Comparison of ENCODE assay signal across 10 cellular contexts in the genomic region with DNA sequence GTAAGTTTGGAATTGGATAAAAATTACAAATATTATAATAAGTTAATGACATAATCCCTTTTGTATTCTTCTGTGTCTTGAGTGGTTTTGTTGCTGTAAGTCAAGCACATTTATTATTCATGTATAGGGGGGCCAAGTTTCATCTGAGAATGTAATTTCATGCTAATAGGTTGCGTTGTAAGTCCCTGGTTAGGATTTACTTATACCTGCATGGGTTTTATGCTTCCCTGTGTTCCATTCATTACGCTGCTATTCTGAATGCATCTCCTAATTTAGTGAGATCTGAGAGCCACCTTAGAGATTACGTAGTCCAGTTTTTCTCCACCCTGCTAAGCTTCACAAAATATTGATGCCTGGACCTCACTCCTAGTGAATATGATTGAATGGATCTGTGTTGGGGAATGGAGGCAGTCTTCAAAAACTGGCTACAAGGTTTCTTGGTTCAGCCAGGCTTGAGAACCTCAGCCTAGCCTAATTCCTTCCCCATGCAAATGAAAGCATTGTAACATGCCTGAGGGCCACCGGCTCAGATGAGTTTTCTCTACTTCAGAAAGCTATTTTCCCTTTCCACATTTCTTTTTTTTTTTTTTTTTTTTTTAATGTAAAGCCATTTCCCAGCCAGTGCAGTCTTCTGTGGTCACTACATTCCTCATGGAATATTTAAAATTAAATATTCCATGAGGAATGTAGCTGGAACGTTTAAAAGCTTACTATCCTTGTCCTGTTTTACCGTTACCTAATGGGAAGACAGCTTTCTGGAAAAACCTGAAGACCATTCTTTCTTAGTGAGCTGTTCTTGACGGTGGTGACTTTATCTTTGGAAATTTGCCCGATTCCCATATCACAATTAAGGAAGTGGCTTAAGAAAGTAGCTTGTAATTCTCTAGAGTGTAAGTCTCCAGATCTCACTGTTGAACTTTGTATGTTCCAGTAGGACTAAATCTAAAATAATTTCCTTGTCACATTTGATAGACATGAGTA. TPM values are rescaled to one million over a fixed set of nuclear protein-coding genes. Genes with fewer than 3 reads are reported as not detected.
A peak's percentile ranks its signal among the peaks of the same experiment; 100 is the strongest.
DNase-seq lines count a peak whose midpoint lies in the region; ATAC-seq lines count a peak whose summit lies in the region.
"Had no signal": no experiment of that assay in that cellular context is flagged by ENCODE, and none has a peak within 500 bp of the region (broad histone marks: within the 10 kb centered on the region; RNA-seq: fewer than 3 reads in every experiment).

No MANE protein-coding gene starts in this region.

- ATAC-seq in HG03196 (IDR thresholded peaks at IDR 0.05; ENCODE audit: unreplicated experiment), result no peak
- no peak for ATAC-seq in HG02763 (IDR thresholded peaks at IDR 0.05; ENCODE audit: unreplicated experiment)
- ATAC-seq: mucosa of descending colon had no signal

- DNase-seq in A172 (ENCODE audit: low spot score) (peak; percentile 80), HT1080 (ENCODE audit: low read depth) (peak; percentile 77), amniotic epithelial cell (ENCODE audit: low read depth) (peak; percentile 90), glomerular visceral epithelial cell (ENCODE audit: extremely low spot score) (peak; percentile 93), NCI-H2196 treated with DMSO at 0.1 percent for 48 hours (lab: John Stamatoyannopoulos, UW; ENCODE audit: unreplicated experiment) (no peak)
- DNase-seq in central memory CD4-positive, alpha-beta T cell, result no peak
- DNase-seq: activated naive CD4-positive, alpha-beta T cell treated with anti-CD3 and anti-CD28 coated beads, Interleukin-2, amount 10 ng/mL, durations not matched to agents 7 days and 5 days; mucosa of descending colon had no signal

RNA-seq across cellular contexts. Expression of gene PAPSS2, which starts 16.0 kb away (rescaled TPM):
- total RNA-seq in A172 (2014; rRNA removed; shearing (Covaris generic)), result 39.3 and 40.4 TPM in 2 replicates
- total RNA-seq in HT1080 (2014; rRNA removed; shearing (Covaris generic)), result 16.6 and 20.9 TPM in 2 replicates
- 28.2 and 32.6 TPM in 2 replicates for polyA plus RNA-seq in HT1080 (2015; cell fraction: cytosol; rRNA removed)
- 31.4 and 34.4 TPM in 2 replicates for polyA plus RNA-seq in HT1080 (2015; cell fraction: nucleus; rRNA removed)

Comparison
In these comparisons a context has a peak if more than half of its experiments do, and no peak if none do; other contexts are left out.
1. DNase-seq: peak in A172 (single experiment), HT1080 (single experiment), amniotic epithelial cell (single experiment) and glomerular visceral epithelial cell (single experiment); none in NCI-H2196 treated with DMSO at 0.1 percent for 48 hours (single experiment) and central memory CD4-positive, alpha-beta T cell (single experiment).